Comparison of ENCODE assay signal across 23 cellular contexts in genomic region chr12:109378579-109378978, GRCh38. TPM values are rescaled to one million over a fixed set of nuclear protein-coding genes. Genes with fewer than 3 reads are reported as not detected.
"Had no signal": no experiment of that assay in that cellular context is flagged by ENCODE, and none has a peak within 500 bp of the region (broad histone marks: within the 10 kb centered on the region; RNA-seq: fewer than 3 reads in every experiment).

No MANE protein-coding gene starts in this region.

- DNase-seq: activated CD4-positive, alpha-beta T cell treated with anti-CD3 and anti-CD28 coated beads for 4 hours; activated CD8-positive, alpha-beta memory T cell treated with anti-CD3 and anti-CD28 coated beads, Interleukin-2, amount 50 U/mL, for 4 hours; activated CD8-positive, alpha-beta T cell treated with anti-CD3 and anti-CD28 coated beads for 36 hours; activated naive CD4-positive, alpha-beta T cell treated with anti-CD3 and anti-CD28 coated beads, Interleukin-2, amount 50 U/mL, for 16 hours; activated naive CD8-positive, alpha-beta T cell treated with anti-CD3 and anti-CD28 coated beads, Interleukin-2, amount 10 ng/mL, durations not matched to agents 7 days and 5 days; activated T-cell treated with anti-CD3 and anti-CD28 coated beads, Interleukin-2, amount 50 U/mL, for 72 hours; adrenal gland; anterior cingulate cortex; colonic mucosa; MM.1S; NCI-H1105; NCI-H1436; NCI-H187 treated with DMSO at 0.1 percent for 48 hours; NCI-H2107; NCI-H2171 treated with DMSO at 0.1 percent for 48 hours; NCI-H226; NK-92 treated with Interleukin-12 subunit alpha and Interleukin-12 subunit beta, amount 100 ng/mL, for 24 hours; PC-3; SHP77 treated with DMSO at 0.1 percent for 48 hours; WERI-Rb-1 had no signal

- H3K27me3 ChIP-seq: colonic mucosa had no signal

- H3K4me1 ChIP-seq: adrenal gland, colonic mucosa had no signal

- H3K36me3 ChIP-seq: adrenal gland, colonic mucosa, WERI-Rb-1 had no signal

- H3K9me3 Mint-ChIP-seq: activated CD8-positive, alpha-beta T cell treated with anti-CD3 and anti-CD28 coated beads for 36 hours; activated naive CD8-positive, alpha-beta T cell treated with anti-CD3 and anti-CD28 coated beads, Interleukin-2, amount 10 ng/mL, durations not matched to agents 7 days and 5 days; activated T-cell treated with anti-CD3 and anti-CD28 coated beads, Interleukin-2, amount 50 U/mL, for 72 hours; T-helper 1 cell treated with Interleukin-12 subunit alpha and Interleukin-12 subunit beta and Interleukin-4 antibody, amounts not matched to agents 30 μg/mL and 1 μg/mL, for 36 hours had no signal

- H3K27ac ChIP-seq: adrenal gland, colonic mucosa, WERI-Rb-1 had no signal

- H3K27ac Mint-ChIP-seq: activated CD8-positive, alpha-beta T cell treated with anti-CD3 and anti-CD28 coated beads for 36 hours; activated naive CD8-positive, alpha-beta T cell treated with anti-CD3 and anti-CD28 coated beads, Interleukin-2, amount 10 ng/mL, durations not matched to agents 7 days and 5 days; activated T-cell treated with anti-CD3 and anti-CD28 coated beads, Interleukin-2, amount 50 U/mL, for 72 hours; T-helper 1 cell treated with Interleukin-12 subunit alpha and Interleukin-12 subunit beta and Interleukin-4 antibody, amounts not matched to agents 30 μg/mL and 1 μg/mL, for 36 hours had no signal

- H3K36me3 Mint-ChIP-seq: activated naive CD8-positive, alpha-beta T cell treated with anti-CD3 and anti-CD28 coated beads, Interleukin-2, amount 10 ng/mL, durations not matched to agents 7 days and 5 days had no signal

- H3K4me3 Mint-ChIP-seq: activated CD8-positive, alpha-beta T cell treated with anti-CD3 and anti-CD28 coated beads for 36 hours; activated naive CD8-positive, alpha-beta T cell treated with anti-CD3 and anti-CD28 coated beads, Interleukin-2, amount 10 ng/mL, durations not matched to agents 7 days and 5 days; activated T-cell treated with anti-CD3 and anti-CD28 coated beads, Interleukin-2, amount 50 U/mL, for 72 hours; T-helper 1 cell treated with Interleukin-12 subunit alpha and Interleukin-12 subunit beta and Interleukin-4 antibody, amounts not matched to agents 30 μg/mL and 1 μg/mL, for 36 hours had no signal

- H3K4me3 ChIP-seq: adrenal gland, colonic mucosa had no signal

- ATAC-seq: activated CD8-positive, alpha-beta T cell treated with anti-CD3 and anti-CD28 coated beads for 36 hours; activated T-cell treated with anti-CD3 and anti-CD28 coated beads, Interleukin-2, amount 50 U/mL, for 72 hours; PC-3 had no signal

- H3K9me3 ChIP-seq: adrenal gland, colonic mucosa had no signal

RNA-seq across cellular contexts. Expression of gene MYO1H, which starts 30.9 kb away (rescaled TPM):
- total RNA-seq: activated CD8-positive, alpha-beta T cell treated with anti-CD3 and anti-CD28 coated beads for 36 hours; activated naive CD8-positive, alpha-beta T cell treated with anti-CD3 and anti-CD28 coated beads, Interleukin-2, amount 10 ng/mL, durations not matched to agents 7 days and 5 days; activated T-cell treated with anti-CD3 and anti-CD28 coated beads, Interleukin-2, amount 50 U/mL, for 72 hours; adrenal gland; cardiac septum; NCI-H460; PC-3 had no signal
